ENCODE assay signal across 1 cellular context in genomic region chr1:157490337-157491165, GRCh38.
TF ChIP-seq lines count a peak whose summit lies in the region.

No MANE protein-coding gene starts in this region.

TF ChIP-seq in K562, 482 proteins besides CTCF, POLR2A, EP300 and RAD21 (continued from another document):
- TF ChIP-seq, protein P1, sequence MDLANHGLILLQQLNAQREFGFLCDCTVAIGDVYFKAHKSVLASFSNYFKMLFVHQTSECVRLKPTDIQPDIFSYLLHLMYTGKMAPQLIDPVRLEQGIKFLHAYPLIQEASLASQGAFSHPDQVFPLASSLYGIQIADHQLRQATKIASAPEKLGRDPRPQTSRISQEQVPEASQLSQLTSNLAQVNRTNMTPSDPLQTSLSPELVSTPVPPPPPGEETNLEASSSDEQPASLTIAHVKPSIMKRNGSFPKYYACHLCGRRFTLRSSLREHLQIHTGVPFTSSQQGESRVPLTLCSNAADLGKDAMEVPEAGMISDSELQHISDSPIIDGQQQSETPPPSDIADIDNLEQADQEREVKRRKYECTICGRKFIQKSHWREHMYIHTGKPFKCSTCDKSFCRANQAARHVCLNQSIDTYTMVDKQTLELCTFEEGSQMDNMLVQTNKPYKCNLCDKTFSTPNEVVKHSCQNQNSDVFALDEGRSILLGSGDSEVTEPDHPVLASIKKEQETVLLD (IDR thresholded peaks at IDR 0.05): no peak
- TF ChIP-seq LCOR (CRISPR knock-in tag; IDR thresholded peaks at IDR 0.05): peak; percentile 31; the same call in 1 of the 2 replicates
- 0 out of 2 replicates have a peak, but pooled peaks have one; percentile 22 for TF ChIP-seq XRCC5 (IDR thresholded peaks at IDR 0.05; ENCODE audit: low read depth, low read length)
- no peak for TF ChIP-seq TAF1 (IDR thresholded peaks at IDR 0.05; ENCODE audit: control insufficient read depth, extremely low read depth, insufficient read depth, low read length, severe bottlenecking)
- TF ChIP-seq ATF3 (IDR thresholded peaks at IDR 0.05): no peak
- TF ChIP-seq ATF3 (CRISPR knock-in tag; conservative IDR thresholded peaks at IDR 0.05): 0 out of 2 replicates have a peak, but pooled peaks have one; percentile 31
